Comparison of ENCODE assay signal across 8 cellular contexts in genomic region chr7:5282464-5283316, GRCh38. TPM values are rescaled to one million over a fixed set of nuclear protein-coding genes. Genes with fewer than 3 reads are reported as not detected.
A peak's percentile ranks its signal among the peaks of the same experiment; 100 is the strongest.
DNase-seq lines count a peak whose midpoint lies in the region; ATAC-seq and TF ChIP-seq lines count a peak whose summit lies in the region.

TSS of gene SLC29A4 (plus strand) at chr7:5282943. CDS start at chr7:5287817, 4,874 bp downstream.

- H3K4me2 ChIP-seq in Karpas-422 (ENCODE audit: low read depth, low read length, poor library complexity, severe bottlenecking): no peak within 1 kb of the TSS

- H2AFZ ChIP-seq in Karpas-422 (ENCODE audit: low read length): no peak within 1 kb of the TSS

- no peak within 1 kb of the TSS for H3K27ac Mint-ChIP-seq in T-helper 17 cell

- peaks cover 6% of the 10 kb centered on the region for H3K27me3 Mint-ChIP-seq in T-helper 17 cell

- no peaks in the 10 kb centered on the region for H3K36me3 Mint-ChIP-seq in T-helper 17 cell (ENCODE audit: low read depth)

- no peaks in the 10 kb centered on the region for H3K4me1 Mint-ChIP-seq in T-helper 17 cell

- H3K9ac ChIP-seq in Karpas-422 (ENCODE audit: low read length): no peak within 1 kb of the TSS

- WGBS in ovary, 3 donors: 0 to 3% (median 1%) methylated on average over 13 to 62 of the region's 69 CpGs

- H3K36me3 ChIP-seq in ovary: no peaks in the 10 kb centered on the region
- no peaks in the 10 kb centered on the region for H3K36me3 ChIP-seq in Karpas-422 (ENCODE audit: insufficient read depth, low read length)

- intact Hi-C loops in ovary (cut with DNase I): no loop called here

- H3K4me3 ChIP-seq in fibroblast of villous mesenchyme (ENCODE audit: low read depth, low read length) (peak within 1 kb of the TSS; percentile 49), ovary (peak within 1 kb of the TSS; percentile 50), Karpas-422 (ENCODE audit: low read length) (no peak within 1 kb of the TSS)

- H3K4me3 Mint-ChIP-seq in T-helper 17 cell: no peak within 1 kb of the TSS

- H3K27me3 ChIP-seq in ovary: no peaks in the 10 kb centered on the region
- no peaks in the 10 kb centered on the region for H3K27me3 ChIP-seq in Karpas-422 (ENCODE audit: low read length)

- no peak within 1 kb of the TSS for H3K27ac ChIP-seq in ovary
- H3K27ac ChIP-seq in Karpas-422 (ENCODE audit: low read length): no peak within 1 kb of the TSS

- peak; percentile 67 for ATAC-seq in T-helper 17 cell
- ATAC-seq in GM19395 (IDR thresholded peaks at IDR 0.05; ENCODE audit: unreplicated experiment): no peak

- H3K4me1 ChIP-seq in ovary (ENCODE audit: insufficient read depth) (no peaks in the 10 kb centered on the region), Karpas-422 (ENCODE audit: low read length) (no peaks in the 10 kb centered on the region)

- no peaks in the 10 kb centered on the region for H3K9me2 ChIP-seq in Karpas-422 (replicated peaks; ENCODE audit: insufficient read depth, low read length)

- no peak for TF ChIP-seq EP300 in ovary (IDR thresholded peaks at IDR 0.05)

- DNase-seq in stimulated activated CD4-positive, alpha-beta T cell treated with anti-CD3 and anti-CD28 coated beads, Interleukin-12 subunit alpha, Interleukin-12 subunit beta, amount 100 ng/mL, for 4 hours: peak; percentile 28
- DNase-seq in stimulated activated CD4-positive, alpha-beta T cell treated with anti-CD3 and anti-CD28 coated beads, Interleukin-1b, Interleukin-23, amount 100 ng/mL, for 48 hours: no peak
- DNase-seq in T-helper 17 cell (no peak), fibroblast of villous mesenchyme (ENCODE audit: low read depth) (peak; percentile 12), ovary (peak; percentile 38 to 67 (median 52)), HCEC 1CT (no peak), Karpas-422 (no peak)

- TF ChIP-seq CTCF in fibroblast of villous mesenchyme (IDR thresholded peaks at IDR 0.05; ENCODE audit: insufficient read depth, low read depth, low read length) (no peak), ovary (IDR thresholded peaks at IDR 0.05) (no peak)

- H4K20me1 ChIP-seq in Karpas-422 (ENCODE audit: insufficient read depth, low read depth, low read length): no peaks in the 10 kb centered on the region

- no peak for TF ChIP-seq POLR2A in ovary (IDR thresholded peaks at IDR 0.05)

- H3K9me3 ChIP-seq in T-helper 17 cell (ENCODE audit: control insufficient read depth, low read length, poor library complexity, severe bottlenecking) (no peaks in the 10 kb centered on the region), ovary (no peaks in the 10 kb centered on the region), Karpas-422 (ENCODE audit: low read length) (no peaks in the 10 kb centered on the region)

- H3K79me2 ChIP-seq in Karpas-422 (ENCODE audit: low read length): no peaks in the 10 kb centered on the region

RNA-seq across cellular contexts. Expression of gene SLC29A4, which starts in this region (rescaled TPM):
- total RNA-seq in T-helper 17 cell (under 1 TPM; 0.47 to 0.55 TPM), fibroblast of villous mesenchyme (0.97 and 2.2 TPM in 2 replicates), ovary (1 to 10 TPM; 1.1 to 9.9 (median 2.2) TPM)
- polyA plus RNA-seq in ovary: 1 to 10 TPM; 2.1 to 2.9 TPM
- not detected in 2 replicates for total RNA-seq in Karpas-422 (2014; rRNA removed; shearing (Covaris generic); ENCODE audit: low replicate concordance)

Comparison
In these comparisons a context has a peak if more than half of its experiments do, and no peak if none do; other contexts are left out.
1. DNase-seq: peak in stimulated activated CD4-positive, alpha-beta T cell treated with anti-CD3 and anti-CD28 coated beads, Interleukin-12 subunit alpha, Interleukin-12 subunit beta, amount 100 ng/mL, for 4 hours (single experiment), fibroblast of villous mesenchyme (single experiment) and ovary (5 of 5); none in stimulated activated CD4-positive, alpha-beta T cell treated with anti-CD3 and anti-CD28 coated beads, Interleukin-1b, Interleukin-23, amount 100 ng/mL, for 48 hours (single experiment), T-helper 17 cell (0 of 3), HCEC 1CT (single experiment) and Karpas-422 (single experiment).
2. Peak in ATAC-seq in T-helper 17 cell; RNA of the gene not detected or under 1 TPM.